Comparison of ENCODE assay signal across 9 cellular contexts in the genomic region with DNA sequence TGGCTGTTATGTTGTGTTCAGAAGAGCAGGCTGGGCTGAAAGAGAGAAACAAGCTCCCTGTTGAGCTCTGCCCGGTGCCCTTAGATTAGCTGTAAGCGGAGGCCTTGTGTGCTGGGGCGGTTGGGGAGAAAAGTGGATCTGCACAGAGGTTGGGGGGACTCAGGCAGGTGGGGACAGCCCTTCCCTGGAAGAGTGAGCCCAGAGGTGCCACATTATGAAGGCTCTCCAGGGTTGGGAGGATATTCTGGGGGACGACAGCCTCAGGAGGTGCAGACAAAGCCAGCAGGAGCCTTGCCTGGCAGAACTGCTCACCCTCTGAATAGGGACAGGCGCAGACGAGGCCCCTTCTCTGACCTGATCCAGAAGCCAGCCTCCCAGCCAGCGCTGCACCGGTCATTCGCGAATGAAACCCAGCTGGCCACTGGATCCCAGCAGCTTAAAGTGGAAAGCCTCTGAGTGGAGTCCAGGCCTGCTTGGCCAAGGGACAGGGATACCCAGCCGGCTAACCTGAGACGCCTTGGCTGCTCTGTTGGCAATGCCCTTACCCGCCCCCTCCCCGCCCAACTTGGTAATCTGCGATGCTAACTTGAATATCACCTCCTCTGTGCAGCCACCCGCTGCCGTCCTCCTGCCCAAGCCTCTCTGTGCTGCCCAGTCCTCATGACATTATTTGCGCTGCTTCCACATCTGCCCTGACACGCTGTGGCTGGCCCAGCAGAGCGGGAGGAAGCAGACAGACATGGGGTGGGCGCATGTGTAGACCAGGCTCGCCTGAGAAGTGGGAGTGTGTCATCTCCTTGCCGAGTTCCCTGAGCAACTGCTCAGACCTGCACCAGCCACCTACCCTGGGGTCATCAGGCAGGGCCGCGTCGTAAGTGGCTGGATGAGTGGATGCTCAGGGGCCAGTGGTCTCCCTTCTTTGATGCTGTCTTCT. TPM values are rescaled to one million over a fixed set of nuclear protein-coding genes. Genes with fewer than 3 reads are reported as not detected.
DNase-seq lines count a peak whose midpoint lies in the region; ATAC-seq and TF ChIP-seq lines count a peak whose summit lies in the region.
"Had no signal": no experiment of that assay in that cellular context is flagged by ENCODE, and none has a peak within 500 bp of the region (broad histone marks: within the 10 kb centered on the region; RNA-seq: fewer than 3 reads in every experiment).

No MANE protein-coding gene starts in this region.

- TF ChIP-seq POLR2A in heart left ventricle (IDR thresholded peaks at IDR 0.05) (no peak), prostate gland (IDR thresholded peaks at IDR 0.05) (no peak)

- peaks cover 14% of the 10 kb centered on the region for H3K4me1 ChIP-seq in CD8-positive, alpha-beta T cell (ENCODE audit: insufficient read depth, low read length)
- H3K4me1 ChIP-seq in SJCRH30 (peaks cover 15% of the 10 kb centered on the region), heart left ventricle (peaks cover 3 to 59% (median 30%) of the 10 kb centered on the region in 12 donors), prostate gland (replicated peaks) (peaks cover 6% of the 10 kb centered on the region)

- no peaks in the 10 kb centered on the region for H3K9me3 Mint-ChIP-seq in CD8-positive, alpha-beta T cell
- H3K9me3 Mint-ChIP-seq: activated naive CD4-positive, alpha-beta T cell treated with anti-CD3 and anti-CD28 coated beads, Interleukin-2, amount 10 ng/mL, durations not matched to agents 7 days and 5 days had no signal

- no peaks in the 10 kb centered on the region for H3K27me3 Mint-ChIP-seq in CD8-positive, alpha-beta T cell (ENCODE audit: low read depth)
- H3K27me3 Mint-ChIP-seq: activated naive CD4-positive, alpha-beta T cell treated with anti-CD3 and anti-CD28 coated beads, Interleukin-2, amount 10 ng/mL, durations not matched to agents 7 days and 5 days had no signal

- intact Hi-C loops in CD8-positive, alpha-beta T cell (cut with DNase I, micrococcal nuclease): no loop called here
- intact Hi-C loops in heart left ventricle (cut with DNase I): loop anchor here in 2 of 10 donors (5.0 to 10.0 kb wide), 2 partner anchors 46 to 49 kb away; no protein-coding TSS in a partner anchor
- intact Hi-C loops in prostate gland (cut with DNase I): loop anchor here (5.0 kb wide), 1 partner anchor 49 kb away; no protein-coding TSS in a partner anchor

- no peak overlapping the region for H3K4me3 Mint-ChIP-seq in CD8-positive, alpha-beta T cell
- H3K4me3 Mint-ChIP-seq: activated naive CD4-positive, alpha-beta T cell treated with anti-CD3 and anti-CD28 coated beads, Interleukin-2, amount 10 ng/mL, durations not matched to agents 7 days and 5 days had no signal

- peaks cover 38% of the 10 kb centered on the region for H3K36me3 Mint-ChIP-seq in CD8-positive, alpha-beta T cell
- H3K36me3 Mint-ChIP-seq: activated naive CD4-positive, alpha-beta T cell treated with anti-CD3 and anti-CD28 coated beads, Interleukin-2, amount 10 ng/mL, durations not matched to agents 7 days and 5 days had no signal

- POLR2A ChIA-PET in CD8-positive, alpha-beta T cell (lab: Charles Lee): no interaction called here

- no peak overlapping the region for H3K4me3 ChIP-seq in CD8-positive, alpha-beta T cell (ENCODE audit: low read depth, low read length)
- H3K4me3 ChIP-seq in SJCRH30: no peak overlapping the region
- H3K4me3 ChIP-seq in heart left ventricle: no peak overlapping the region
- H3K4me3 ChIP-seq in prostate gland: no peak overlapping the region
- H3K4me3 ChIP-seq in coronary artery: no peak overlapping the region

- H3K9me3 ChIP-seq in CD8-positive, alpha-beta T cell (ENCODE audit: low read length): no peaks in the 10 kb centered on the region
- H3K9me3 ChIP-seq in SJCRH30 (replicated peaks) (no peaks in the 10 kb centered on the region), heart left ventricle (no peaks in the 10 kb centered on the region), prostate gland (no peaks in the 10 kb centered on the region)

- peaks cover 7% of the 10 kb centered on the region for H3K36me3 ChIP-seq in CD8-positive, alpha-beta T cell (ENCODE audit: insufficient read depth, low read length)
- H3K36me3 ChIP-seq in SJCRH30 (no peaks in the 10 kb centered on the region), heart left ventricle (no peaks in the 10 kb centered on the region), prostate gland (no peaks in the 10 kb centered on the region)

- no peak for TF ChIP-seq CTCF in CD8-positive, alpha-beta T cell (IDR thresholded peaks at IDR 0.05)
- TF ChIP-seq CTCF in heart left ventricle (IDR thresholded peaks at IDR 0.05) (no peak), prostate gland (IDR thresholded peaks at IDR 0.05) (no peak), coronary artery (IDR thresholded peaks at IDR 0.05) (no peak)

- CTCF ChIA-PET in CD8-positive, alpha-beta T cell (lab: Charles Lee): interaction anchor here (1.8 kb wide), 1 partner anchor 20 kb away, joined by 13 read pairs; no protein-coding TSS in a partner anchor

- ATAC-seq in CD8-positive, alpha-beta T cell: no peak
- ATAC-seq in heart left ventricle: peak in 2 of 4 donors; percentile 2 to 12

- 87 to 90% (median 88%) methylated on average over 20 to 26 of the region's 26 CpGs for WGBS in heart left ventricle, 4 donors
- 54% methylated on average over 26 of the region's 26 CpGs for WGBS in prostate gland

- H3K27ac ChIP-seq in CD8-positive, alpha-beta T cell (ENCODE audit: low read depth, low read length): no peak overlapping the region
- peak overlapping the region; percentile 57 for H3K27ac ChIP-seq in SJCRH30
- H3K27ac ChIP-seq in heart left ventricle: peak overlapping the region in 11 of 12 donors; percentile 82 to 98 (median 87)
- H3K27ac ChIP-seq in prostate gland: peak overlapping the region; percentile 45 to 56
- no peak overlapping the region for H3K27ac ChIP-seq in coronary artery

- no peak for DNase-seq in CD8-positive, alpha-beta T cell
- DNase-seq in SJCRH30 (no peak), heart left ventricle (no peak), prostate gland (ENCODE audit: low spot score) (no peak), NCI-H1417 (lab: John Stamatoyannopoulos, UW) (no peak), coronary artery (ENCODE audit: low spot score) (no peak), NCI-H2081 treated with DMSO at 0.1 percent for 48 hours (lab: John Stamatoyannopoulos, UW) (no peak)
- DNase-seq in effector CD8-positive, alpha-beta T cell (lab: John Stamatoyannopoulos, UW): no peak
- DNase-seq: activated naive CD4-positive, alpha-beta T cell treated with anti-CD3 and anti-CD28 coated beads, Interleukin-2, amount 10 ng/mL, durations not matched to agents 7 days and 5 days had no signal

- H3K27me3 ChIP-seq in CD8-positive, alpha-beta T cell (ENCODE audit: insufficient read depth, low read length): no peaks in the 10 kb centered on the region
- H3K27me3 ChIP-seq in SJCRH30 (no peaks in the 10 kb centered on the region), heart left ventricle (peaks cover 0 to 8% (median 0%) of the 10 kb centered on the region in 9 donors), prostate gland (replicated peaks; ENCODE audit: insufficient read depth) (no peaks in the 10 kb centered on the region)

- H3K27ac Mint-ChIP-seq in CD8-positive, alpha-beta T cell: peak overlapping the region; percentile 41
- H3K27ac Mint-ChIP-seq: activated naive CD4-positive, alpha-beta T cell treated with anti-CD3 and anti-CD28 coated beads, Interleukin-2, amount 10 ng/mL, durations not matched to agents 7 days and 5 days had no signal

- H3K4me1 Mint-ChIP-seq in CD8-positive, alpha-beta T cell (ENCODE audit: low read depth): peaks cover 48% of the 10 kb centered on the region

RNA-seq across cellular contexts. Expression of gene HIP1R, which starts 5.6 kb away (rescaled TPM):
- total RNA-seq in CD8-positive, alpha-beta T cell: 100 to 1,000 TPM; 258 to 277 TPM
- 6.5 and 9.8 TPM in 2 replicates for total RNA-seq in SJCRH30 (2014; rRNA removed; shearing (Covaris generic))
- total RNA-seq in heart left ventricle: 10 to 100 TPM; 14.9 to 49.5 (median 19.6) TPM
- 10 to 100 TPM; 19.1 to 31.4 TPM for polyA plus RNA-seq in heart left ventricle
- total RNA-seq in prostate gland: 10 to 100 TPM; 45.1 to 79.3 TPM

RNA-seq across cellular contexts. Expression of gene VPS37B, which starts 55.1 kb away (rescaled TPM):
- total RNA-seq in CD8-positive, alpha-beta T cell: 100 to 1,000 TPM; 145 to 148 TPM
- 33.2 and 34.2 TPM in 2 replicates for total RNA-seq in SJCRH30 (2014; rRNA removed; shearing (Covaris generic))
- 10 to 100 TPM; 14.5 to 51.2 (median 22.7) TPM for total RNA-seq in heart left ventricle
- polyA plus RNA-seq in heart left ventricle: 10 to 100 TPM; 17.4 to 21.7 TPM
- total RNA-seq in prostate gland: 10 to 100 TPM; 37.6 to 67.7 TPM

Comparison
In these comparisons a context has a peak if more than half of its experiments do, and no peak if none do; other contexts are left out.
1. H3K27ac ChIP-seq: peak in SJCRH30 (single experiment), heart left ventricle (11 of 12) and prostate gland (2 of 2); none in CD8-positive, alpha-beta T cell (single experiment) and coronary artery (0 of 2).